ENCODE assay signal across 10 cellular contexts in the genomic region with DNA sequence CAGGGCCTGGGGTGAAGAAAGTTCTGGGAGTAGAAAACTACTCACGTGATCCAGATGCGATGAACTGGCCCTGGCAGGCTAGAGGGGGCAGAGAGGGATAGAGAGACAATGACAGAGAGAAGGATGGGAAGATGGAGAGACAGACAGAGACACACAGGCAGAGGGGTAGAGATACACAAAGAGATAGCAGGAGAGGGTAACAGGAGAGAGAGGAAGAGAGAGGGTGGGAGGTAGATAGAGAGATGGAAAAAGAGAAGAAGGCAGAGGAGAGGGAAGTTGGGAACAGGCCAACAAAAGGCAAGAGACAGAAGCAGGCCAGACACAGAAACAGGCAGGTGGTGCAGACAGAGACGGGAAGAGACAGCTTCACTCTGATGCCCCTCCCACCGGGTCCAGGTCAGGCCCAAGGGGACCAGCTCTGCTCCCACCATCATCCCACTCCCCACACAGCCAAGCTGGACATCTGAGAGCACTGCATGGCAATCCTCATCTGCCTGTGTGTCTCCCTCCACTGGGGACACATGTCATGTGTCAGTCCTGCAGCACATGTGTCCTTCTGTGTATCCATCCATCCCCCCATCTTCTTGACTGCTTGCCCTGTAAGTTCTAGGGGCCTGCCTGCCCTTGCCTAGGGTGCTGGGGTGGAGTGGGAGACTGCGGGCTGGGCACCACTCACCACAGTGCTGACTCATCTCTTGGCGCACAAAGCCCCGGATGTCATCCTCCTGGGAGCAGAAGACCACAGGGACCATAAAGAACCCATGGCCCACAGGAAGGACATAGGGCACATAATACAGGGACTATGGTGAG. TPM values are rescaled to one million over a fixed set of nuclear protein-coding genes. Genes with fewer than 3 reads are reported as not detected.
DNase-seq lines count a peak whose midpoint lies in the region; ATAC-seq and TF ChIP-seq lines count a peak whose summit lies in the region.
"Had no signal": no experiment of that assay in that cellular context is flagged by ENCODE, and none has a peak within 500 bp of the region (broad histone marks: within the 10 kb centered on the region; RNA-seq: fewer than 3 reads in every experiment).

No MANE protein-coding gene starts in this region.

- peaks cover 20% of the 10 kb centered on the region for H3K4me1 Mint-ChIP-seq in neural progenitor cell

- TF ChIP-seq CTCF in neural progenitor cell (IDR thresholded peaks at IDR 0.05) (no peak), ascending aorta (IDR thresholded peaks at IDR 0.05) (no peak)

- H3K4me3 ChIP-seq in neural progenitor cell (no peak overlapping the region), ascending aorta (no peak overlapping the region)
- H3K4me3 ChIP-seq: body of pancreas, left ventricle myocardium inferior had no signal

- no peaks in the 10 kb centered on the region for H3K27me3 ChIP-seq in neural progenitor cell
- H3K27me3 ChIP-seq in ascending aorta, result no peaks in the 10 kb centered on the region
- H3K27me3 ChIP-seq: body of pancreas had no signal

- H3K36me3 ChIP-seq in neural progenitor cell (no peaks in the 10 kb centered on the region), ascending aorta (no peaks in the 10 kb centered on the region)
- H3K36me3 ChIP-seq: left ventricle myocardium inferior had no signal

- H3K27ac Mint-ChIP-seq in neural progenitor cell, result peak overlapping the region; percentile 3

- no peak for ATAC-seq in HG03139 (IDR thresholded peaks at IDR 0.05; ENCODE audit: unreplicated experiment)
- ATAC-seq: body of pancreas had no signal

- H4K20me1 ChIP-seq in neural progenitor cell (ENCODE audit: low read depth), result no peaks in the 10 kb centered on the region

- H3K36me3 Mint-ChIP-seq in neural progenitor cell, result peaks cover 4% of the 10 kb centered on the region

- H3K27me3 Mint-ChIP-seq in neural progenitor cell (ENCODE audit: insufficient read depth, low read depth), result peaks cover 2% of the 10 kb centered on the region

- intact Hi-C loops in ascending aorta (cut with DNase I), result no loop called here

- no peak overlapping the region for H3K4me2 ChIP-seq in neural progenitor cell

- no peaks in the 10 kb centered on the region for H3K9me3 ChIP-seq in neural progenitor cell (ENCODE audit: low read depth)
- no peaks in the 10 kb centered on the region for H3K9me3 ChIP-seq in ascending aorta
- H3K9me3 ChIP-seq: body of pancreas, left ventricle myocardium inferior had no signal

- H3K4me3 Mint-ChIP-seq in neural progenitor cell, result no peak overlapping the region

- no peak overlapping the region for H2AFZ ChIP-seq in neural progenitor cell (replicated peaks)

- H3K9me3 Mint-ChIP-seq in neural progenitor cell, result no peaks in the 10 kb centered on the region

- DNase-seq in DMS53 (lab: John Stamatoyannopoulos, UW) (peak; percentile 30), DMS53 treated with DMSO at 0.1 percent for 48 hours (lab: John Stamatoyannopoulos, UW; ENCODE audit: unreplicated experiment) (no peak), MV-4-11 (lab: John Stamatoyannopoulos, UW) (peak; percentile 85), astrocyte of the hippocampus (ENCODE audit: low read depth, low spot score) (peak; percentile 86), neural progenitor cell (ENCODE audit: low spot score) (no peak), putamen (ENCODE audit: low spot score) (no peak), ascending aorta (ENCODE audit: low spot score in 2 of 2) (no peak)
- DNase-seq: body of pancreas, left ventricle myocardium inferior had no signal

- no peak overlapping the region for H3K9ac ChIP-seq in neural progenitor cell

- peaks cover 20% of the 10 kb centered on the region for H3K4me1 ChIP-seq in neural progenitor cell
- peaks cover 0 to 4% of the 10 kb centered on the region in 2 donors for H3K4me1 ChIP-seq in ascending aorta

- no peaks in the 10 kb centered on the region for H3K79me2 ChIP-seq in neural progenitor cell (ENCODE audit: low read depth)

- peaks cover 11% of the 10 kb centered on the region for H3F3A ChIP-seq in neural progenitor cell (ENCODE audit: low read depth)

- no peak overlapping the region for H3K27ac ChIP-seq in neural progenitor cell
- H3K27ac ChIP-seq in ascending aorta, result no peak overlapping the region
- H3K27ac ChIP-seq: body of pancreas, left ventricle myocardium inferior had no signal

RNA-seq across cellular contexts. Expression of a gene that starts 2.2 kb away (rescaled TPM):
- total RNA-seq in neural progenitor cell (ENCODE audit: low replicate concordance) (0.34 TPM in 1 of 2 replicates, not detected in the other), ascending aorta (not detected)
- total RNA-seq: body of pancreas had no signal

RNA-seq across cellular contexts. Expression of a gene that starts 9.2 kb away (rescaled TPM):
- total RNA-seq in neural progenitor cell (ENCODE audit: low replicate concordance), result 59.5 and 102 TPM in 2 replicates
- total RNA-seq in ascending aorta, result 3.7 TPM

RNA-seq across cellular contexts. Expression of a gene that starts 29.3 kb away (rescaled TPM):
- total RNA-seq in neural progenitor cell (ENCODE audit: low replicate concordance), result 3.0 and 13.3 TPM in 2 replicates
- 22.2 TPM for total RNA-seq in ascending aorta

RNA-seq across cellular contexts. Expression of a gene that starts 43.6 kb away (rescaled TPM):
- 240 and 246 TPM in 2 replicates for total RNA-seq in neural progenitor cell (ENCODE audit: low replicate concordance)
- total RNA-seq in ascending aorta, result 193 TPM

RNA-seq across cellular contexts. Expression of a gene that starts 55.8 kb away (rescaled TPM):
- total RNA-seq in neural progenitor cell (ENCODE audit: low replicate concordance) (not detected in 2 replicates), ascending aorta (not detected)
- total RNA-seq: body of pancreas, left ventricle myocardium inferior had no signal

Comparison
In these comparisons a context has a peak if more than half of its experiments do, and no peak if none do; other contexts are left out.
1. DNase-seq: peak in DMS53 (single experiment), MV-4-11 (single experiment) and astrocyte of the hippocampus (single experiment); none in DMS53 treated with DMSO at 0.1 percent for 48 hours (single experiment), neural progenitor cell (single experiment), putamen (single experiment) and ascending aorta (0 of 2).
2. RNA of a gene that starts 9.2 kb away (total RNA-seq): 59.5 to 102 TPM in neural progenitor cell; 3.7 TPM in ascending aorta (single experiment); every median in the first group is over 10 times any median in the second.